In genomic region chr9:36835271-36835996, GRCh38 we compare ENCODE assay signal across 27 cellular contexts.
DNase-seq lines count a peak whose midpoint lies in the region; ATAC-seq, FAIRE-seq and TF ChIP-seq lines count a peak whose summit lies in the region.
"Had no signal": no experiment of that assay in that cellular context is flagged by ENCODE, and none has a peak within 500 bp of the region (broad histone marks: within the 10 kb centered on the region; RNA-seq: fewer than 3 reads in every experiment).

No MANE protein-coding gene starts in this region.

- no peak overlapping the region for H3K27ac ChIP-seq in left ventricle myocardium inferior (replicated peaks)
- no peak overlapping the region for H3K27ac ChIP-seq in kidney (ENCODE audit: low read depth in 2 of 2, low read length in 2 of 2)
- H3K27ac ChIP-seq in subcutaneous abdominal adipose tissue (ENCODE audit: low read depth, low read length): peak overlapping the region; percentile 58
- H3K27ac ChIP-seq: GM23248, pancreas, right lobe of liver, SK-N-MC, upper lobe of left lung, WERI-Rb-1 had no signal

- peak; percentile 31 for DNase-seq in cardiac septum (ENCODE audit: low spot score)
- no peak for DNase-seq in left ventricle myocardium inferior
- DNase-seq in MV-4-11 (lab: John Stamatoyannopoulos, UW): peak; percentile 57
- peak; percentile 52 for DNase-seq in kidney
- no peak for DNase-seq in NCI-H1092 treated with DMSO at 0.1 percent for 48 hours (lab: John Stamatoyannopoulos, UW)
- DNase-seq: activated gamma-delta T cell treated with Interleukin-2 at 50 U/mL for 16 hours; amygdala; EL; GM23248; kidney glomerular epithelial cell; mesenchymal stem cell; MG63; NCI-H1436 treated with DMSO at 0.1 percent for 48 hours; NCI-H510A treated with DMSO at 0.1 percent for 48 hours; right lobe of liver; RPMI8226; stimulated activated CD4-positive, alpha-beta T cell treated with anti-CD3 and anti-CD28 coated beads, Interleukin-15, amount 100 ng/mL, for 24 hours; stimulated activated CD8-positive, alpha-beta memory T cell treated with anti-CD3 and anti-CD28 coated beads, Interleukin-4, amount 100 ng/mL, for 48 hours; upper lobe of left lung; WERI-Rb-1 had no signal

- H3K9me3 ChIP-seq in left ventricle myocardium inferior (replicated peaks) (no peaks in the 10 kb centered on the region), kidney (ENCODE audit: control insufficient read depth in 1 of 2, low read length in 2 of 2) (no peaks in the 10 kb centered on the region), subcutaneous abdominal adipose tissue (ENCODE audit: control insufficient read depth in 5 of 5, low read length in 5 of 5) (no peaks in the 10 kb centered on the region)
- H3K9me3 ChIP-seq: MG63, pancreas, right lobe of liver, upper lobe of left lung had no signal

- H3K4me1 ChIP-seq in left ventricle myocardium inferior (no peaks in the 10 kb centered on the region), kidney (ENCODE audit: control insufficient read depth in 1 of 2, insufficient read depth in 1 of 2, low read depth in 1 of 2, low read length in 2 of 2) (no peaks in the 10 kb centered on the region), subcutaneous abdominal adipose tissue (ENCODE audit: control insufficient read depth in 5 of 5, insufficient read depth in 5 of 5, low read length in 5 of 5) (peaks cover 0 to 43% (median 23%) of the 10 kb centered on the region in 5 donors)
- H3K4me1 ChIP-seq: upper lobe of left lung had no signal

- H3K36me3 ChIP-seq in left ventricle myocardium inferior (no peaks in the 10 kb centered on the region), kidney (ENCODE audit: control insufficient read depth in 1 of 2, insufficient read depth in 2 of 2, low read length in 2 of 2) (no peaks in the 10 kb centered on the region), subcutaneous abdominal adipose tissue (ENCODE audit: control insufficient read depth in 5 of 5, insufficient read depth in 5 of 5, low read length in 5 of 5) (no peaks in the 10 kb centered on the region)
- H3K36me3 ChIP-seq: MG63, pancreas, right lobe of liver, upper lobe of left lung had no signal

- H3K9ac ChIP-seq in kidney (ENCODE audit: low read length in 2 of 2) (no peak overlapping the region), subcutaneous abdominal adipose tissue (ENCODE audit: low read length in 5 of 5) (peak overlapping the region in 2 of 5 donors; percentile 10 to 71)
- H3K9ac ChIP-seq: GM23248 had no signal

- H3K27me3 ChIP-seq in left ventricle myocardium inferior (ENCODE audit: low read depth): peaks cover 59% of the 10 kb centered on the region
- no peaks in the 10 kb centered on the region for H3K27me3 ChIP-seq in subcutaneous abdominal adipose tissue (ENCODE audit: control insufficient read depth in 5 of 5, insufficient read depth in 4 of 5, low read length in 5 of 5)
- H3K27me3 ChIP-seq: MG63, pancreas, right lobe of liver, upper lobe of left lung had no signal

- H3K4me3 ChIP-seq in left ventricle myocardium inferior (no peak overlapping the region), kidney (ENCODE audit: low read length in 2 of 2) (no peak overlapping the region), subcutaneous abdominal adipose tissue (ENCODE audit: low read depth in 1 of 5, low read length in 5 of 5) (no peak overlapping the region)
- H3K4me3 ChIP-seq: GM23248, MG63, pancreas, right lobe of liver, SK-N-MC, upper lobe of left lung had no signal

- no peak for TF ChIP-seq CTCF in left ventricle myocardium inferior (IDR thresholded peaks at IDR 0.05; ENCODE audit: borderline replicate concordance)
- no peak for TF ChIP-seq CTCF in kidney (IDR thresholded peaks at IDR 0.05; ENCODE audit: borderline replicate concordance, extremely low read depth, insufficient read depth)

- no peak for FAIRE-seq in kidney (lab: Jason Lieb, UNC)
- FAIRE-seq: bronchial epithelial cell, endometrium, pancreas had no signal

- intact Hi-C loops in cardiac septum (cut with DNase I): no loop called here
- intact Hi-C loops in left ventricle myocardium inferior (cut with micrococcal nuclease): no loop called here
- intact Hi-C loops in kidney (cut with DNase I): no loop called here

- no peak for ATAC-seq in HG02852 (IDR thresholded peaks at IDR 0.05; ENCODE audit: unreplicated experiment)
- ATAC-seq in HG03097 (IDR thresholded peaks at IDR 0.05; ENCODE audit: low FRiP score, unreplicated experiment): no peak
- ATAC-seq: pancreas, right lobe of liver had no signal

Comparison
In these comparisons a context has a peak if more than half of its experiments do, and no peak if none do; other contexts are left out.
1. DNase-seq: peak in cardiac septum (single experiment), MV-4-11 (single experiment) and kidney (single experiment); none in left ventricle myocardium inferior (single experiment) and NCI-H1092 treated with DMSO at 0.1 percent for 48 hours (single experiment).